In genomic region chr6:2970753-2971419, GRCh38 we compare ENCODE assay signal across 8 cellular contexts. TPM values are rescaled to one million over a fixed set of nuclear protein-coding genes. Genes with fewer than 3 reads are reported as not detected.
A peak's percentile ranks its signal among the peaks of the same experiment; 100 is the strongest.
DNase-seq lines count a peak whose midpoint lies in the region; ATAC-seq and TF ChIP-seq lines count a peak whose summit lies in the region.

No MANE protein-coding gene starts in this region.

- intact Hi-C loops in Calu3 (cut with micrococcal nuclease; ENCODE audit: unreplicated experiment) = no loop called here
- intact Hi-C loops in right lobe of liver (cut with DNase I) = no loop called here

- H3K4me1 Mint-ChIP-seq in Calu3 (ENCODE audit: low read depth, unreplicated experiment) = peaks cover 7% of the 10 kb centered on the region

- H3K27me3 ChIP-seq in duodenal mucosa (ENCODE audit: control insufficient read depth in 1 of 2, insufficient read depth in 2 of 2, low read length in 2 of 2) (no peaks in the 10 kb centered on the region), right lobe of liver (no peaks in the 10 kb centered on the region)

- H3K27ac Mint-ChIP-seq in Calu3 (ENCODE audit: unreplicated experiment) = no peak overlapping the region

- H3K36me3 ChIP-seq in duodenal mucosa (ENCODE audit: control insufficient read depth in 1 of 2, insufficient read depth in 2 of 2, low read length in 2 of 2) (peaks cover 0 to 9% of the 10 kb centered on the region in 2 donors), right lobe of liver (no peaks in the 10 kb centered on the region)

- H3K9me3 ChIP-seq in duodenal mucosa (ENCODE audit: control insufficient read depth in 1 of 2, low read length in 2 of 2) = no peaks in the 10 kb centered on the region
- H3K9me3 ChIP-seq in right lobe of liver = no peaks in the 10 kb centered on the region

- H3K4me1 ChIP-seq in duodenal mucosa (ENCODE audit: control insufficient read depth in 1 of 2, insufficient read depth in 2 of 2, low read length in 2 of 2) = peaks cover 13 to 29% of the 10 kb centered on the region in 2 donors
- peaks cover 0 to 21% (median 3%) of the 10 kb centered on the region in 4 donors for H3K4me1 ChIP-seq in right lobe of liver

- 0% methylated on average over 13 of the region's 80 CpGs for WGBS in right lobe of liver (ENCODE audit: insufficient coverage, low coverage, low lambda C conversion rate, missing lambda C conversion rate)

- DNase-seq in Calu3 (peak; percentile 58), LoVo (ENCODE audit: low spot score) (peak; percentile 34), right lobe of liver (peak; percentile 81 to 87 (median 86)), NCI-H1105 (lab: John Stamatoyannopoulos, UW) (no peak)
- peak; percentile 62 to 69 for DNase-seq in activated CD4-positive, alpha-beta T cell treated with anti-CD3 and anti-CD28 coated beads, Interleukin-2, amount 50 U/mL, for 48 hours
- peak; percentile 18 for DNase-seq in stimulated activated CD4-positive, alpha-beta T cell treated with anti-CD3 and anti-CD28 coated beads, Interleukin-2, amount 100 ng/mL, for 4 hours (ENCODE audit: low read depth)

- H3K27ac ChIP-seq in duodenal mucosa (ENCODE audit: low read depth, low read length) (peak overlapping the region; percentile 95), right lobe of liver (peak overlapping the region; percentile 86 to 94 (median 89))

- peak overlapping the region; percentile 64 to 77 for H3K9ac ChIP-seq in duodenal mucosa (ENCODE audit: low read depth in 1 of 2, low read length in 2 of 2)

- H3K9me3 Mint-ChIP-seq in Calu3 (ENCODE audit: low read depth, unreplicated experiment) = no peaks in the 10 kb centered on the region

- peak; percentile 50 for TF ChIP-seq POLR2A in right lobe of liver (IDR thresholded peaks at IDR 0.05)

- ATAC-seq in right lobe of liver = peak; percentile 77 to 87 (median 81)
- no peak for ATAC-seq in HG03135 (IDR thresholded peaks at IDR 0.05; ENCODE audit: unreplicated experiment)

- no peaks in the 10 kb centered on the region for H3K27me3 Mint-ChIP-seq in Calu3 (ENCODE audit: unreplicated experiment)

- no TSS peak for BruUV-seq in Calu3 (replicated peaks; lab: Mats Ljungman, UMichigan)

- CTCF ChIA-PET in Calu3 (lab: Charles Lee) = no interaction called here

- peak overlapping the region; percentile 65 to 83 for H3K4me3 ChIP-seq in duodenal mucosa (ENCODE audit: low read depth in 1 of 2, low read length in 2 of 2)
- peak overlapping the region; percentile 64 to 78 (median 78) for H3K4me3 ChIP-seq in right lobe of liver

- peaks cover 17% of the 10 kb centered on the region for H3K36me3 Mint-ChIP-seq in Calu3 (ENCODE audit: insufficient read depth, unreplicated experiment)

- TF ChIP-seq CTCF in Calu3 (IDR thresholded peaks at IDR 0.05; ENCODE audit: unreplicated experiment) = no peak
- TF ChIP-seq CTCF in right lobe of liver (IDR thresholded peaks at IDR 0.05) = no peak

- H3K4me3 Mint-ChIP-seq in Calu3 (ENCODE audit: low read depth, unreplicated experiment) = peak overlapping the region; percentile 69

RNA-seq across cellular contexts. Expression of gene SERPINB6, which starts 0.5 kb away (rescaled TPM):
- total RNA-seq in Calu3 (2022) (53.1 and 60.9 TPM in 2 replicates), right lobe of liver (10 to 100 TPM; 27.0 to 48.5 (median 38.7) TPM)

RNA-seq across cellular contexts. Expression of gene NQO2, which starts 28.8 kb away (rescaled TPM):
- total RNA-seq in Calu3 (2022) = 11.5 and 12.0 TPM in 2 replicates
- 10 to 100 TPM; 44.5 to 74.2 (median 67.3) TPM for total RNA-seq in right lobe of liver
